Comparison of ENCODE assay signal across 11 cellular contexts in the genomic region with DNA sequence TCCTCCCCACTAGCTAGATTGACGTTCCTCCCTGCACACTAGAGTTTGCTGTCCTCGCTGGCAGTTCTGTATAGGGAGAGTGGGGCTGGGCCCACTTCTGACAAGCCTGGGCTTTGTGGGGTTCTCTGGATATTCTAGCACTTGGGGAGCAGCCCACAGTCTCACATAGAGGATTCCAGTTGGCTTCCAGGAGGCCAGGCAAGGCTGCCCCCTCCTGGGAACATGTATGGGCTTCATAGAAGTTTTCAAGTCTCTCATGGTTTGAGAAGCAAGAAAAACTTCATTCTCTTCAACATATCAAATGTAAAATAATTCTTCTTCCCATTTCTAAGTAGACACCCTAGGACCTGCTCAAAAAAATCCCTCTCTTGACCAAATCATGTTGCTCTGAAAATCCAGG.
DNase-seq lines count a peak whose midpoint lies in the region; ATAC-seq and TF ChIP-seq lines count a peak whose summit lies in the region.
"Had no signal": no experiment of that assay in that cellular context is flagged by ENCODE, and none has a peak within 500 bp of the region (broad histone marks: within the 10 kb centered on the region; RNA-seq: fewer than 3 reads in every experiment).

No MANE protein-coding gene starts in this region.

- no peaks in the 10 kb centered on the region for H3K9me3 Mint-ChIP-seq in neural crest cell

- TF ChIP-seq POLR2A in gastrocnemius medialis (IDR thresholded peaks at IDR 0.05), result no peak

- H3K9me3 ChIP-seq in gastrocnemius medialis, result no peaks in the 10 kb centered on the region
- H3K9me3 ChIP-seq: pancreas had no signal

- no peaks in the 10 kb centered on the region for H3K27me3 Mint-ChIP-seq in neural crest cell (ENCODE audit: low read depth)

- H3K4me1 ChIP-seq in gastrocnemius medialis, result peaks cover 1 to 3% of the 10 kb centered on the region in 2 donors

- H3K4me3 ChIP-seq in LNCaP clone FGC (ENCODE audit: low read depth, low read length), result no peak overlapping the region
- no peak overlapping the region for H3K4me3 ChIP-seq in gastrocnemius medialis
- H3K4me3 ChIP-seq: pancreas had no signal

- H3K27ac Mint-ChIP-seq in neural crest cell (ENCODE audit: unreplicated experiment), result no peak overlapping the region

- no peak for ATAC-seq in gastrocnemius medialis

- H3K4me1 Mint-ChIP-seq in neural crest cell, result peaks cover 13% of the 10 kb centered on the region

- TF ChIP-seq CTCF in LNCaP clone FGC (IDR thresholded peaks at IDR 0.05; ENCODE audit: control insufficient read depth, extremely low read depth, insufficient read depth) (peak; percentile 13; the same call in 1 of the 2 replicates), neural crest cell (conservative IDR thresholded peaks at IDR 0.05) (peak; percentile 32), gastrocnemius medialis (IDR thresholded peaks at IDR 0.05 in 4 of 5, conservative IDR thresholded peaks at IDR 0.05 in 1 of 5) (no peak)

- no peaks in the 10 kb centered on the region for H3K36me3 ChIP-seq in gastrocnemius medialis
- H3K36me3 ChIP-seq: pancreas had no signal

- in situ Hi-C loops in gastrocnemius medialis (cut with MboI; ENCODE audit: low sequenced_read_pairs in 4 of 4), result no loop called here

- DNase-seq in EL (peak; percentile 18), LNCaP clone FGC (ENCODE audit: low read depth) (no peak), dermis blood vessel endothelial cell (peak; percentile 61), neural crest cell (ENCODE audit: low read depth, low spot score) (no peak), gastrocnemius medialis (no peak), SK-N-DZ (ENCODE audit: low spot score) (no peak), pons (ENCODE audit: low spot score) (no peak)
- DNase-seq: DND-41; NCI-H1436 treated with DMSO at 0.1 percent for 48 hours; NK-92 treated with Interleukin-12 subunit alpha and Interleukin-12 subunit beta, amount 100 ng/mL, for 24 hours; pancreas had no signal

- no peak overlapping the region for H3K27ac ChIP-seq in gastrocnemius medialis
- H3K27ac ChIP-seq: pancreas had no signal

- no peaks in the 10 kb centered on the region for H3K27me3 ChIP-seq in gastrocnemius medialis
- H3K27me3 ChIP-seq: pancreas had no signal

- intact Hi-C loops in gastrocnemius medialis (cut with DNase I; ENCODE audit: low total_unique reads), result no loop called here

- no peak overlapping the region for H3K4me3 Mint-ChIP-seq in neural crest cell

- no peaks in the 10 kb centered on the region for H3K36me3 Mint-ChIP-seq in neural crest cell (ENCODE audit: low read depth)

Comparison
In these comparisons a context has a peak if more than half of its experiments do, and no peak if none do; other contexts are left out.
1. DNase-seq: peak in EL (single experiment) and dermis blood vessel endothelial cell (single experiment); none in LNCaP clone FGC (single experiment), neural crest cell (single experiment), gastrocnemius medialis (0 of 2), SK-N-DZ (single experiment) and pons (single experiment).
2. CTCF ChIP-seq: peak in LNCaP clone FGC (single experiment) and neural crest cell (single experiment); none in gastrocnemius medialis (0 of 5).